16 cellular contexts compared by ENCODE assay signal in genomic region chr15:22892333-22892732, GRCh38.
"Had no signal": no experiment of that assay in that cellular context is flagged by ENCODE, and none has a peak within 500 bp of the region (broad histone marks: within the 10 kb centered on the region; RNA-seq: fewer than 3 reads in every experiment).

No MANE protein-coding gene starts in this region.

- H3K4me2 ChIP-seq: neural progenitor cell had no signal

- ATAC-seq: activated CD4-positive, alpha-beta T cell treated with anti-CD3 and anti-CD28 coated beads for 36 hours; foreskin keratinocyte; left lung; sciatic nerve; stimulated activated naive B cell treated with anti-CD40 and anti-IgM and Interleukin-4, amounts not matched to agents 10 μg/mL and 1 μg/mL and 100 μg/mL, for 72 hours had no signal

- H3K4me3 Mint-ChIP-seq: activated CD4-positive, alpha-beta memory T cell treated with anti-CD3 and anti-CD28 coated beads, Interleukin-2, amount 10 ng/mL, durations not matched to agents 7 days and 5 days; activated CD4-positive, alpha-beta T cell treated with anti-CD3 and anti-CD28 coated beads for 36 hours; activated naive CD8-positive, alpha-beta T cell treated with anti-CD3 and anti-CD28 coated beads, Interleukin-2, amount 10 ng/mL, durations not matched to agents 7 days and 5 days; neural progenitor cell; stimulated activated naive B cell treated with anti-CD40 and anti-IgM and Interleukin-4, amounts not matched to agents 10 μg/mL and 1 μg/mL and 100 μg/mL, for 72 hours had no signal

- H3K27ac ChIP-seq: foreskin keratinocyte, left lung, neural progenitor cell had no signal

- H2AFZ ChIP-seq: neural progenitor cell had no signal

- H3K4me1 ChIP-seq: left lung, neural progenitor cell had no signal

- H3K27ac Mint-ChIP-seq: activated CD4-positive, alpha-beta memory T cell treated with anti-CD3 and anti-CD28 coated beads, Interleukin-2, amount 10 ng/mL, durations not matched to agents 7 days and 5 days; activated CD4-positive, alpha-beta T cell treated with anti-CD3 and anti-CD28 coated beads for 36 hours; activated naive CD8-positive, alpha-beta T cell treated with anti-CD3 and anti-CD28 coated beads, Interleukin-2, amount 10 ng/mL, durations not matched to agents 7 days and 5 days; activated T-helper 2 cell treated with anti-CD3 and anti-CD28 coated beads, Interferon-gamma antibody, Interleukin-2, Interleukin-4, amounts not matched to agents 10 μg/mL and 5 μg/mL and 100 μg/mL, durations not matched to agents 14 hours and 24 hours and 36 hours; neural progenitor cell; stimulated activated naive B cell treated with anti-CD40 and anti-IgM and Interleukin-4, amounts not matched to agents 10 μg/mL and 1 μg/mL and 100 μg/mL, for 72 hours had no signal

- H3K9ac ChIP-seq: neural progenitor cell had no signal

- H3K9me3 Mint-ChIP-seq: activated CD4-positive, alpha-beta memory T cell treated with anti-CD3 and anti-CD28 coated beads, Interleukin-2, amount 10 ng/mL, durations not matched to agents 7 days and 5 days; activated naive CD8-positive, alpha-beta T cell treated with anti-CD3 and anti-CD28 coated beads, Interleukin-2, amount 10 ng/mL, durations not matched to agents 7 days and 5 days; activated T-helper 2 cell treated with anti-CD3 and anti-CD28 coated beads, Interferon-gamma antibody, Interleukin-2, Interleukin-4, amounts not matched to agents 10 μg/mL and 5 μg/mL and 100 μg/mL, durations not matched to agents 14 hours and 24 hours and 36 hours; neural progenitor cell; stimulated activated naive B cell treated with anti-CD40 and anti-IgM and Interleukin-4, amounts not matched to agents 10 μg/mL and 1 μg/mL and 100 μg/mL, for 72 hours had no signal

- H3K4me3 ChIP-seq: left lung, neural progenitor cell had no signal

- DNase-seq: activated CD4-positive, alpha-beta memory T cell treated with anti-CD3 and anti-CD28 coated beads, Interleukin-2, amount 10 ng/mL, durations not matched to agents 7 days and 5 days; activated CD4-positive, alpha-beta T cell treated with anti-CD3 and anti-CD28 coated beads for 36 hours; activated naive CD4-positive, alpha-beta T cell treated with Interleukin-2 at 50 U/mL for 16 hours; activated naive CD8-positive, alpha-beta T cell treated with anti-CD3 and anti-CD28 coated beads, Interleukin-2, amount 10 ng/mL, durations not matched to agents 7 days and 5 days; activated T-cell treated with anti-CD3 and anti-CD28 coated beads, Interleukin-2, amount 50 U/mL, for 1 hour; amygdala; foreskin keratinocyte; hypothalamus; left lung; stimulated activated naive B cell treated with anti-CD40 and anti-IgM and Interleukin-4, amounts not matched to agents 10 μg/mL and 1 μg/mL and 100 μg/mL, for 72 hours; SW 1271 had no signal

- H3K9me3 ChIP-seq: left lung had no signal

- H3K27me3 Mint-ChIP-seq: activated CD4-positive, alpha-beta memory T cell treated with anti-CD3 and anti-CD28 coated beads, Interleukin-2, amount 10 ng/mL, durations not matched to agents 7 days and 5 days; activated CD4-positive, alpha-beta T cell treated with anti-CD3 and anti-CD28 coated beads for 36 hours; activated naive CD8-positive, alpha-beta T cell treated with anti-CD3 and anti-CD28 coated beads, Interleukin-2, amount 10 ng/mL, durations not matched to agents 7 days and 5 days; stimulated activated naive B cell treated with anti-CD40 and anti-IgM and Interleukin-4, amounts not matched to agents 10 μg/mL and 1 μg/mL and 100 μg/mL, for 72 hours had no signal

- FAIRE-seq: keratinocyte, urothelium cell line had no signal

- H3K36me3 Mint-ChIP-seq: activated naive CD8-positive, alpha-beta T cell treated with anti-CD3 and anti-CD28 coated beads, Interleukin-2, amount 10 ng/mL, durations not matched to agents 7 days and 5 days had no signal

- H3K4me1 Mint-ChIP-seq: neural progenitor cell; stimulated activated naive B cell treated with anti-CD40 and anti-IgM and Interleukin-4, amounts not matched to agents 10 μg/mL and 1 μg/mL and 100 μg/mL, for 72 hours had no signal

- H3K36me3 ChIP-seq: neural progenitor cell had no signal

- H3K27me3 ChIP-seq: foreskin keratinocyte, left lung, neural progenitor cell had no signal
